31 cellular contexts compared by ENCODE assay signal in the genomic region with DNA sequence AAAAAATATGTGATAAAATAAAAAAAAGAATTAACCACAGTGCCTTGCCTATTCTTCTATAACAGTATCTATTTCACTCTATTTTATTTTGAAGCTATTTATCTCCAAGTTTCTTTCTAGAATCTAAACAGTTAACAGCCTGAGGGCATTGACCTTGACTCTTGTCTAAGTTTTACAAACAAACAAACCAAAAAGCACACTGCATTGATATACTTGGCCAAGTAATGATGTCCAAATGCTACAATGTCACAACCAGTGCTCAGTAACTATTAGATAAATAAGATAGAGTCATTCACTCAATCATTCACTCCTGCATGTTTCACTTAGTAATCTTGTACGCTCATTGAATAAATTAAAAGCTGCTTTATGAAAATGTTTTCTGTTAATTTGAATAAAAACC.
"Had no signal": no experiment of that assay in that cellular context is flagged by ENCODE, and none has a peak within 500 bp of the region (broad histone marks: within the 10 kb centered on the region; RNA-seq: fewer than 3 reads in every experiment).

No MANE protein-coding gene starts in this region.

- H3K27me3 ChIP-seq: ascending aorta, cardiac muscle cell had no signal

- FAIRE-seq: bronchial epithelial cell, TTC549 had no signal

- ATAC-seq: activated CD8-positive, alpha-beta T cell treated with anti-CD3 and anti-CD28 coated beads for 36 hours; activated naive CD8-positive, alpha-beta T cell treated with anti-CD3 and anti-CD28 coated beads, Interleukin-2, amount 50 U/mL, for 24 hours; activated T-cell treated with anti-CD3 and anti-CD28 coated beads, Interleukin-2, amount 50 U/mL, for 4 hours; activated T-cell treated with anti-CD3 and anti-CD28 coated beads, Interleukin-2, amount 50 U/mL, for 72 hours; activated T-helper 17 cell treated with anti-CD3 and anti-CD28 coated beads, Interleukin-2, amount 50 U/mL, for 72 hours; WTC11 had no signal

- H3K36me3 ChIP-seq: ascending aorta, cardiac muscle cell, WERI-Rb-1 had no signal

- H3K4me3 ChIP-seq: ascending aorta, cardiac muscle cell had no signal

- H3K4me1 ChIP-seq: ascending aorta had no signal

- H3K27ac ChIP-seq: ascending aorta, cardiac muscle cell, WERI-Rb-1 had no signal

- DNase-seq: activated CD4-positive, alpha-beta memory T cell treated with anti-CD3 and anti-CD28 coated beads for 36 hours; activated CD4-positive, alpha-beta T cell treated with anti-CD3 and anti-CD28 coated beads for 4 hours; activated CD4-positive, alpha-beta T cell treated with anti-CD3 and anti-CD28 coated beads, Interleukin-2, amount 10 ng/mL, durations not matched to agents 24 days and 14 days; activated CD4-positive, alpha-beta T cell treated with anti-CD3 and anti-CD28 coated beads, Interleukin-2, amount 50 U/mL, for 1 hour; activated CD4-positive, alpha-beta T cell treated with anti-CD3 and anti-CD28 coated beads, Interleukin-2, amount 50 U/mL, for 4 hours; activated CD4-positive, CD25-positive, alpha-beta regulatory T cell treated with anti-CD3 and anti-CD28 coated beads, Interleukin-2, amount 50 U/mL, for 72 hours; activated CD8-positive, alpha-beta memory T cell treated with anti-CD3 and anti-CD28 coated beads, Interleukin-2, amount 50 U/mL, for 4 hours; activated CD8-positive, alpha-beta T cell treated with anti-CD3 and anti-CD28 coated beads for 36 hours; activated gamma-delta T cell; activated naive CD4-positive, alpha-beta T cell treated with anti-CD3 and anti-CD28 coated beads, Interleukin-2, amount 10 ng/mL, durations not matched to agents 7 days and 5 days; activated naive CD4-positive, alpha-beta T cell treated with Interleukin-2 at 50 U/mL for 16 hours; activated naive CD8-positive, alpha-beta T cell treated with anti-CD3 and anti-CD28 coated beads, Interleukin-2, amount 10 ng/mL, durations not matched to agents 7 days and 5 days; activated naive CD8-positive, alpha-beta T cell treated with anti-CD3 and anti-CD28 coated beads, Interleukin-2, amount 50 U/mL, for 24 hours; activated T-cell treated with anti-CD3 and anti-CD28 coated beads for 4 hours; activated T-cell treated with anti-CD3 and anti-CD28 coated beads, Interleukin-2, amount 50 U/mL, for 1 hour; activated T-cell treated with anti-CD3 and anti-CD28 coated beads, Interleukin-2, amount 50 U/mL, for 4 hours; activated T-cell treated with anti-CD3 and anti-CD28 coated beads, Interleukin-2, amount 50 U/mL, for 72 hours; amygdala; anterior cingulate cortex; caudate nucleus; cerebellar nuclear complex; T-helper 1 cell; T-helper 2 cell; T-helper 9 cell; WERI-Rb-1 had no signal

- H3K9me3 ChIP-seq: ascending aorta had no signal
